In genomic region chr6:30954631-30955366, GRCh38 we compare ENCODE assay signal across 8 cellular contexts. TPM values are rescaled to one million over a fixed set of nuclear protein-coding genes. Genes with fewer than 3 reads are reported as not detected.
DNase-seq lines count a peak whose midpoint lies in the region; ATAC-seq and TF ChIP-seq lines count a peak whose summit lies in the region.

No MANE protein-coding gene starts in this region.

- peaks cover 6% of the 10 kb centered on the region for H3K27me3 Mint-ChIP-seq in activated naive CD4-positive, alpha-beta T cell treated with anti-CD3 and anti-CD28 coated beads, Interleukin-2, amount 50 U/mL, for 24 hours
- H3K27me3 Mint-ChIP-seq in type B pancreatic cell = peaks cover 79% of the 10 kb centered on the region

- no peak overlapping the region for H3K27ac ChIP-seq in brain microvascular endothelial cell

- H3K9me3 ChIP-seq in mononuclear cell (ENCODE audit: low read depth, low read length) = no peaks in the 10 kb centered on the region

- TF ChIP-seq CTCF in brain microvascular endothelial cell (IDR thresholded peaks at IDR 0.05; ENCODE audit: low read depth, low read length, missing control alignments) (no peak), type B pancreatic cell (conservative IDR thresholded peaks at IDR 0.05) (no peak)

- no peak for DNase-seq in activated naive CD4-positive, alpha-beta T cell treated with anti-CD3 and anti-CD28 coated beads, Interleukin-2, amount 50 U/mL, for 16 hours
- DNase-seq in brain microvascular endothelial cell (no peak), type B pancreatic cell (ENCODE audit: extremely low spot score, unreplicated experiment) (no peak), NCI-H2107 (lab: John Stamatoyannopoulos, UW) (no peak)
- DNase-seq in activated CD4-positive, CD25-positive, alpha-beta regulatory T cell (lab: John Stamatoyannopoulos, UW) = no peak

- ATAC-seq in HG03175 (IDR thresholded peaks at IDR 0.05; ENCODE audit: unreplicated experiment) = no peak

- H3K4me1 Mint-ChIP-seq in activated naive CD4-positive, alpha-beta T cell treated with anti-CD3 and anti-CD28 coated beads, Interleukin-2, amount 50 U/mL, for 24 hours = peaks cover 20% of the 10 kb centered on the region
- peaks cover 10% of the 10 kb centered on the region for H3K4me1 Mint-ChIP-seq in type B pancreatic cell (ENCODE audit: unreplicated experiment)

- no peaks in the 10 kb centered on the region for H3K36me3 ChIP-seq in brain microvascular endothelial cell (replicated peaks)

- H3K9me3 Mint-ChIP-seq in activated naive CD4-positive, alpha-beta T cell treated with anti-CD3 and anti-CD28 coated beads, Interleukin-2, amount 50 U/mL, for 24 hours = no peaks in the 10 kb centered on the region
- peaks cover 6% of the 10 kb centered on the region for H3K9me3 Mint-ChIP-seq in type B pancreatic cell

- in situ Hi-C loops in brain microvascular endothelial cell (cut with HindIII; ENCODE audit: low pct_ligation_motif_present, low sequenced_read_pairs) = no loop called here

- peaks cover 23% of the 10 kb centered on the region for H3K27me3 ChIP-seq in brain microvascular endothelial cell (replicated peaks)
- peaks cover 56% of the 10 kb centered on the region for H3K27me3 ChIP-seq in mononuclear cell (ENCODE audit: insufficient read depth, low read length)

- H3K4me1 ChIP-seq in mononuclear cell (ENCODE audit: insufficient read depth, low read length) = peaks cover 15% of the 10 kb centered on the region

- no peaks in the 10 kb centered on the region for H3K36me3 Mint-ChIP-seq in activated naive CD4-positive, alpha-beta T cell treated with anti-CD3 and anti-CD28 coated beads, Interleukin-2, amount 50 U/mL, for 24 hours
- H3K36me3 Mint-ChIP-seq in type B pancreatic cell = no peaks in the 10 kb centered on the region

- H3K4me3 ChIP-seq in brain microvascular endothelial cell (ENCODE audit: low read depth, low read length) (peak overlapping the region; percentile 48), mononuclear cell (ENCODE audit: low read length) (peak overlapping the region; percentile 28)

- H3K27ac Mint-ChIP-seq in activated naive CD4-positive, alpha-beta T cell treated with anti-CD3 and anti-CD28 coated beads, Interleukin-2, amount 50 U/mL, for 24 hours = peak overlapping the region; percentile 69
- H3K27ac Mint-ChIP-seq in type B pancreatic cell = no peak overlapping the region

- peak overlapping the region; percentile 84 for H3K4me3 Mint-ChIP-seq in activated naive CD4-positive, alpha-beta T cell treated with anti-CD3 and anti-CD28 coated beads, Interleukin-2, amount 50 U/mL, for 24 hours
- H3K4me3 Mint-ChIP-seq in type B pancreatic cell = peak overlapping the region; percentile 81

RNA-seq across cellular contexts. Expression of gene MUCL3, which starts 14.0 kb away (rescaled TPM):
- not detected for total RNA-seq in mononuclear cell
- 0.31 and 3.5 TPM in 2 replicates for total RNA-seq in type B pancreatic cell (ENCODE audit: low replicate concordance)

RNA-seq across cellular contexts. Expression of gene SFTA2, which starts 22.8 kb away (rescaled TPM):
- total RNA-seq in mononuclear cell (not detected), type B pancreatic cell (ENCODE audit: low replicate concordance) (2.7 and 3.6 TPM in 2 replicates)

RNA-seq across cellular contexts. Expression of gene MUC21, which starts 28.7 kb away (rescaled TPM):
- total RNA-seq in mononuclear cell = not detected
- 0.43 and 0.65 TPM in 2 replicates for total RNA-seq in type B pancreatic cell (ENCODE audit: low replicate concordance)

RNA-seq across cellular contexts. Expression of gene VARS2, which starts 40.8 kb away (rescaled TPM):
- total RNA-seq in mononuclear cell = 10.0 TPM
- 43.8 and 79.4 TPM in 2 replicates for total RNA-seq in type B pancreatic cell (ENCODE audit: low replicate concordance)

RNA-seq across cellular contexts. Expression of gene GTF2H4, which starts 46.8 kb away (rescaled TPM):
- 2.8 TPM for total RNA-seq in mononuclear cell
- total RNA-seq in type B pancreatic cell (ENCODE audit: low replicate concordance) = 40.8 and 78.7 TPM in 2 replicates
